14 cellular contexts compared by ENCODE assay signal in the genomic region with DNA sequence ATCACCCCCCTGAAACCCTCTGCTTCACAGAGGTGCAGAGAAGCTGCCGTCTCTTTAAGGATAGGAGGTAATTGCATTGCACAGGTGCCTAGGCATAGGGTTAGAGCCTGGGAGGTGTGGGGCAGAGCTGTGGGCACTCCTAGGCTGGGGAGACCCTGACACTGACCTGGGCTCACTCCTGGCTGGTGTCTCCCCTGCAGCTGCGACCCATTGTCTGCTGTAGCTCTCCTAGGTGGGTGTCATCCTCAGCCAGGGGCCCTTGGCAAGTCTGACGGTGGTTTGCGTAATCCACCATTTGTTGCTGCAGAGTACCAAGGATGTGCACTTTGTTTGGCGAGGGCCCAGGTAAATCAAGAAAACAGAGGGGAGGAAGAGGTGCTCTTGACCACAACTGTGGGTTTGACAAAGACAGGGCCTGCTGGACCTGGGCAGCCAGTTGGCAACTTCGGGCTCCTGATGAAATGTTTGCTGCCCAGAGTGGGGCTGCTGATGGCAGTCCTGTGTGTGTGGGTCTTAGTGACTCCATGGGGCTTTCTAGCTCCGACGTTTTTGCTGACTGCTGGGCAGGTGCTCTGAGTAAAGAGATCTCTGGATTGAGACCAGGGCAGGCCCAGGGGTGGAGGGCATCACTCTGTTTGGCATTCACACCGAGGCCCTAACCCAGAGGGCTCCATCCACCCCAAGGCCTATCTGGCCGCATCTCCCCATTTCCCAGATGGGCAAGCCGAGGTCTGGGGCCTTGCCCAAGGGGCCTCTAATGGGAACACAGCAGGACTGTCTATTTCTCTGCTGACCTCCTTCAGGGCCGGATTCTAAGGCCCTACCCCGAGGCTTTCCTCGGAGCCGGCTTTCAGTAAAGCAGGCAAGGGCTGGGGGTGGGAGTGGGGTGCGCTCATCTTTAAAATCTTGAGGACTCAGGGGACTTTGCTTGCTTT.
DNase-seq lines count a peak whose midpoint lies in the region; ATAC-seq and TF ChIP-seq lines count a peak whose summit lies in the region.
"Had no signal": no experiment of that assay in that cellular context is flagged by ENCODE, and none has a peak within 500 bp of the region (broad histone marks: within the 10 kb centered on the region; RNA-seq: fewer than 3 reads in every experiment).

No MANE protein-coding gene starts in this region.

- ATAC-seq in HG03460 (IDR thresholded peaks at IDR 0.05; ENCODE audit: unreplicated experiment) (no peak), mucosa of descending colon (no peak)

- no peaks in the 10 kb centered on the region for H3K27me3 ChIP-seq in transverse colon
- H3K27me3 ChIP-seq: BLaER1 had no signal

- no peak for TF ChIP-seq POLR2A in transverse colon (IDR thresholded peaks at IDR 0.05)

- DNase-seq in activated effector memory CD4-positive, alpha-beta T cell treated with anti-CD3 and anti-CD28 coated beads, Interleukin-2, amount 50 U/mL, for 16 hours, result peak; percentile 45
- DNase-seq in activated effector memory CD4-positive, alpha-beta T cell treated with Interleukin-2 at 50 U/mL for 16 hours, result no peak
- DNase-seq in ecto neural progenitor cell (ENCODE audit: low spot score), result peak; percentile 26
- peak; percentile 84 for DNase-seq in mesenteric fat pad (ENCODE audit: low spot score)
- DNase-seq in transverse colon, result peak; percentile 3
- no peak for DNase-seq in NCI-H187 treated with DMSO at 0.1 percent for 48 hours (lab: John Stamatoyannopoulos, UW)
- no peak for DNase-seq in mucosa of descending colon
- DNase-seq: CD8-positive, alpha-beta memory T cell; NCI-H1417 treated with DMSO at 0.1 percent for 48 hours; NCI-H2081 had no signal

- in situ Hi-C loops in transverse colon (cut with MboI; ENCODE audit: low pct_ligation_motif_present in 1 of 4, low pct_unique_long_range_greater_than_20kb in 1 of 4, low sequenced_read_pairs in 3 of 4), result no loop called here

- intact Hi-C loops in transverse colon (cut with DNase I; ENCODE audit: low total_unique reads) (no loop called here), mucosa of descending colon (cut with DNase I, micrococcal nuclease) (no loop called here)

- TF ChIP-seq EP300 in transverse colon (IDR thresholded peaks at IDR 0.05; ENCODE audit: low read depth), result no peak

- no peak for TF ChIP-seq CTCF in transverse colon (IDR thresholded peaks at IDR 0.05)
- no peak for TF ChIP-seq CTCF in mucosa of descending colon (IDR thresholded peaks at IDR 0.05)

- H3K4me1 ChIP-seq in transverse colon, result peaks cover 9 to 25% (median 14%) of the 10 kb centered on the region in 4 donors
- H3K4me1 ChIP-seq in mucosa of descending colon (ENCODE audit: low read depth), result peaks cover 14% of the 10 kb centered on the region

- no peak overlapping the region for H3K27ac ChIP-seq in transverse colon
- H3K27ac ChIP-seq: 22Rv1, BLaER1, SJSA1 had no signal

- no peaks in the 10 kb centered on the region for H3K36me3 ChIP-seq in transverse colon
- no peaks in the 10 kb centered on the region for H3K36me3 ChIP-seq in mucosa of descending colon (ENCODE audit: low read depth)
- H3K36me3 ChIP-seq: BLaER1, SJSA1 had no signal

- 91% methylated on average over 15 of the region's 16 CpGs; no CpG with 5 or more reads in 1 of the 2 donors for WGBS in transverse colon (ENCODE audit: low coverage in 1 of 2), 2 donors

- H3K4me3 ChIP-seq in transverse colon (no peak overlapping the region), mucosa of descending colon (no peak overlapping the region)
- H3K4me3 ChIP-seq: BLaER1, SJSA1 had no signal

- H3K9me3 ChIP-seq in transverse colon (no peaks in the 10 kb centered on the region), mucosa of descending colon (no peaks in the 10 kb centered on the region)
- H3K9me3 ChIP-seq: BLaER1, SJSA1 had no signal

Comparison
In these comparisons a context has a peak if more than half of its experiments do, and no peak if none do; other contexts are left out.
1. DNase-seq: peak in activated effector memory CD4-positive, alpha-beta T cell treated with anti-CD3 and anti-CD28 coated beads, Interleukin-2, amount 50 U/mL, for 16 hours (single experiment), ecto neural progenitor cell (single experiment), mesenteric fat pad (single experiment) and transverse colon (single experiment); none in activated effector memory CD4-positive, alpha-beta T cell treated with Interleukin-2 at 50 U/mL for 16 hours (single experiment), NCI-H187 treated with DMSO at 0.1 percent for 48 hours (single experiment) and mucosa of descending colon (0 of 3).